Comparison of ENCODE assay signal across 21 cellular contexts in genomic region chr17:82058855-82059249, GRCh38. TPM values are rescaled to one million over a fixed set of nuclear protein-coding genes. Genes with fewer than 3 reads are reported as not detected.
"Had no signal": no experiment of that assay in that cellular context is flagged by ENCODE, and none has a peak within 500 bp of the region (broad histone marks: within the 10 kb centered on the region; RNA-seq: fewer than 3 reads in every experiment).

No MANE protein-coding gene starts in this region.

- DNase-seq: activated CD4-positive, alpha-beta T cell treated with anti-CD3 and anti-CD28 coated beads, Interleukin-2, amount 50 U/mL, for 1 hour; activated CD8-positive, alpha-beta memory T cell treated with anti-CD3 and anti-CD28 coated beads, Interleukin-2, amount 50 U/mL, for 4 hours; activated gamma-delta T cell; effector CD4-positive, alpha-beta T cell; immature natural killer cell; kidney glomerular epithelial cell; naive B cell; sigmoid colon; stimulated activated CD8-positive, alpha-beta memory T cell treated with anti-CD3 and anti-CD28 coated beads, Interleukin-4, amount 100 ng/mL, for 48 hours; stimulated activated naive CD8-positive, alpha-beta T cell treated with anti-CD3 and anti-CD28 coated beads, Interleukin-15, Interleukin-2, amounts not matched to agents 100 U/mL and 50 U/mL, for 24 hours; substantia nigra; T1000; tibial artery had no signal

- H3K4me3 ChIP-seq: ascending aorta, breast epithelium, gastroesophageal sphincter, mucosa of descending colon, neural progenitor cell, ovary, sigmoid colon, tibial artery had no signal

- H3K27me3 ChIP-seq: ascending aorta, breast epithelium, gastroesophageal sphincter, neural progenitor cell, ovary, sigmoid colon, tibial artery had no signal

- H2AFZ ChIP-seq: neural progenitor cell had no signal

- H3K4me1 ChIP-seq: ascending aorta, neural progenitor cell had no signal

- H3K27ac ChIP-seq: ascending aorta, breast epithelium, gastroesophageal sphincter, ovary, sigmoid colon, tibial artery had no signal

- ATAC-seq: activated CD4-positive, CD25-positive, alpha-beta regulatory T cell treated with anti-CD3 and anti-CD28 coated beads, Interleukin-2, amount 50 U/mL, for 24 hours; esophagus mucosa; gastroesophageal sphincter; mucosa of descending colon; stimulated activated naive CD8-positive, alpha-beta T cell treated with anti-CD3 and anti-CD28 coated beads, Interleukin-15, Interleukin-2, amounts not matched to agents 100 U/mL and 50 U/mL, for 24 hours had no signal

- H3K9me3 ChIP-seq: ascending aorta, breast epithelium, gastroesophageal sphincter, mucosa of descending colon, ovary, sigmoid colon, tibial artery had no signal

- H3K36me3 ChIP-seq: neural progenitor cell, ovary had no signal

- H3K4me2 ChIP-seq: neural progenitor cell had no signal

- H3K9ac ChIP-seq: neural progenitor cell had no signal

RNA-seq across cellular contexts. Expression of gene RAC3, which starts 27.4 kb away (rescaled TPM):
- total RNA-seq: ascending aorta had no signal
- polyA plus RNA-seq: immature natural killer cell had no signal
